ENCODE assay signal across 11 cellular contexts in the genomic region with DNA sequence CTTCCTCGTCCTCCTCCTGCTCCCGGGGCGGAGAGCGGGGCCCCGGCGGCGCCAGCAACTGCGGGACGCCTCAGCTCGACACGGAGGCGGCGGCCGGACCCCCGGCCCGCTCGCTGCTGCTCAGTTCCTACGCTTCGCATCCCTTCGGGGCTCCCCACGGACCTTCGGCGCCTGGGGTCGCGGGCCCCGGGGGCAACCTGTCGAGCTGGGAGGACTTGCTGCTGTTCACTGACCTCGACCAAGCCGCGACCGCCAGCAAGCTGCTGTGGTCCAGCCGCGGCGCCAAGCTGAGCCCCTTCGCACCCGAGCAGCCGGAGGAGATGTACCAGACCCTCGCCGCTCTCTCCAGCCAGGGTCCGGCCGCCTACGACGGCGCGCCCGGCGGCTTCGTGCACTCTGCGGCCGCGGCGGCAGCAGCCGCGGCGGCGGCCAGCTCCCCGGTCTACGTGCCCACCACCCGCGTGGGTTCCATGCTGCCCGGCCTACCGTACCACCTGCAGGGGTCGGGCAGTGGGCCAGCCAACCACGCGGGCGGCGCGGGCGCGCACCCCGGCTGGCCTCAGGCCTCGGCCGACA. TPM values are rescaled to one million over a fixed set of nuclear protein-coding genes. Genes with fewer than 3 reads are reported as not detected.
A peak's percentile ranks its signal among the peaks of the same experiment; 100 is the strongest.
DNase-seq lines count a peak whose midpoint lies in the region; ATAC-seq and TF ChIP-seq lines count a peak whose summit lies in the region.
"Had no signal": no experiment of that assay in that cellular context is flagged by ENCODE, and none has a peak within 500 bp of the region (broad histone marks: within the 10 kb centered on the region; RNA-seq: fewer than 3 reads in every experiment).

No MANE protein-coding gene starts in this region.

- H3K9me3 ChIP-seq in A673 (ENCODE audit: low read depth, low read length, poor library complexity, severe bottlenecking) (no peaks in the 10 kb centered on the region), Panc1 (ENCODE audit: control insufficient read depth, insufficient read depth, low read depth, low read length) (no peaks in the 10 kb centered on the region), osteoblast (ENCODE audit: low read depth, low read length) (peaks cover 2% of the 10 kb centered on the region)

- POLR2A ChIA-PET in A673 (lab: Charles Lee; ENCODE audit: low non-redundant PET) (no interaction called here), Panc1 (lab: Charles Lee) (no interaction called here)

- peaks cover 48% of the 10 kb centered on the region for H4K20me1 ChIP-seq in osteoblast (ENCODE audit: insufficient read depth, low read length)

- no peak overlapping the region for H2AFZ ChIP-seq in osteoblast (ENCODE audit: low read length)

- H3K27ac ChIP-seq in A673 (ENCODE audit: low read depth, low read length, poor library complexity, severe bottlenecking) (no peak overlapping the region), Panc1 (ENCODE audit: low read length) (no peak overlapping the region), osteoblast (ENCODE audit: low read depth, low read length) (peak overlapping the region; percentile 86)

- CTCF ChIA-PET in A673 (lab: Charles Lee) (interaction anchor here (0.6 kb wide), 1 partner anchor 567 kb away, joined by 4 read pairs; no protein-coding TSS in a partner anchor), Panc1 (lab: Charles Lee) (no interaction called here)

- no TSS peak for BruUV-seq in A673 (replicated peaks; lab: Mats Ljungman, UMichigan)
- no TSS peak for BruUV-seq in Panc1 (replicated peaks; lab: Mats Ljungman, UMichigan)

- ATAC-seq in Panc1: no peak
- ATAC-seq in HG03342 (IDR thresholded peaks at IDR 0.05; ENCODE audit: unreplicated experiment): no peak

- H3K4me3 ChIP-seq in A673 (ENCODE audit: low read depth, low read length, poor library complexity, severe bottlenecking): peak overlapping the region; percentile 56
- peak overlapping the region; percentile 50 to 67; a peak in 2 of 4 replicates for H3K4me3 ChIP-seq in Panc1 (ENCODE audit: low read depth in 2 of 2, low read length in 2 of 2)
- H3K4me3 ChIP-seq in fibroblast of pulmonary artery (replicated peaks; ENCODE audit: low read depth, low read length): peak overlapping the region; percentile 70
- peak overlapping the region; percentile 95 for H3K4me3 ChIP-seq in osteoblast (ENCODE audit: insufficient read depth, low read length)

- intact Hi-C loops in A673 (cut with micrococcal nuclease; ENCODE audit: unreplicated experiment): no loop called here
- intact Hi-C loops in Panc1 (cut with micrococcal nuclease; ENCODE audit: unreplicated experiment): loop anchor here (5.0 to 10.0 kb wide), 2 partner anchors 173 to 391 kb away; no protein-coding TSS in a partner anchor

- in situ Hi-C loops in Panc1 (cut with HindIII; ENCODE audit: low pct_unique_long_range_greater_than_20kb, low sequenced_read_pairs): no loop called here

- H3K4me1 ChIP-seq in A673 (ENCODE audit: insufficient read depth, low read length, poor library complexity, severe bottlenecking) (peaks cover 33% of the 10 kb centered on the region), Panc1 (ENCODE audit: control insufficient read depth, insufficient read depth, low read length) (peaks cover 22% of the 10 kb centered on the region; the same call in 1 of the 2 replicates), osteoblast (ENCODE audit: insufficient read depth, low read length) (peaks cover 29% of the 10 kb centered on the region)

- TF ChIP-seq CTCF in A673 (conservative IDR thresholded peaks at IDR 0.05; ENCODE audit: low read depth, low read length) (no peak), Panc1 (IDR thresholded peaks at IDR 0.05) (no peak), fibroblast of pulmonary artery (IDR thresholded peaks at IDR 0.05; ENCODE audit: low read length, missing control alignments) (no peak), osteoblast (IDR thresholded peaks at IDR 0.05; ENCODE audit: extremely low read depth, low read depth, low read length) (no peak)

- H3K4me2 ChIP-seq in osteoblast (ENCODE audit: insufficient read depth, low read length): peak overlapping the region; percentile 86

- peaks cover 97% of the 10 kb centered on the region for H3K27me3 ChIP-seq in A673 (replicated peaks; ENCODE audit: insufficient read depth, low read depth, low read length, poor library complexity)
- peaks cover 49% of the 10 kb centered on the region for H3K27me3 ChIP-seq in Panc1 (ENCODE audit: control insufficient read depth, insufficient read depth, low read length)
- peaks cover 48% of the 10 kb centered on the region for H3K27me3 ChIP-seq in osteoblast (ENCODE audit: insufficient read depth, low read length)

- no peak for DNase-seq in A673 (ENCODE audit: low spot score)
- DNase-seq in Panc1 (ENCODE audit: low read depth, low spot score): no peak
- peak; percentile 23 for DNase-seq in fibroblast of pulmonary artery (ENCODE audit: low read depth)
- DNase-seq in osteoblast (ENCODE audit: insufficient read length, low spot score, missing footprints): no peak
- DNase-seq in EL: no peak
- DNase-seq in NCI-H446 treated with DMSO at 0.1 percent for 48 hours (lab: John Stamatoyannopoulos, UW): no peak
- DNase-seq in HuH-7 (ENCODE audit: low spot score): no peak
- DNase-seq: activated CD4-positive, alpha-beta T cell treated with anti-CD3 and anti-CD28 coated beads for 36 hours; COR-L47; NCI-H774 had no signal

- H3K79me2 ChIP-seq in osteoblast (ENCODE audit: insufficient read depth, low read length): peaks cover 61% of the 10 kb centered on the region

- H3K36me3 ChIP-seq in A673 (ENCODE audit: insufficient read depth, low read length, poor library complexity, severe bottlenecking): no peaks in the 10 kb centered on the region
- no peaks in the 10 kb centered on the region; the same call in 1 of the 2 replicates for H3K36me3 ChIP-seq in Panc1 (ENCODE audit: control insufficient read depth, insufficient read depth, low read length)
- H3K36me3 ChIP-seq in osteoblast (ENCODE audit: insufficient read depth, low read length): peaks cover 22% of the 10 kb centered on the region

RNA-seq across cellular contexts. Expression of a gene that starts 2.0 kb away (rescaled TPM):
- total RNA-seq in A673 (2021) (0.20 and 0.21 TPM in 2 replicates), Panc1 (2021; ENCODE audit: unreplicated experiment) (0.51 TPM), osteoblast (10.9 and 16.6 TPM in 2 replicates)
- polyA plus RNA-seq in Panc1 (2012; ENCODE audit: insufficient read length): 0.18 TPM
- total RNA-seq: activated CD4-positive, alpha-beta T cell treated with anti-CD3 and anti-CD28 coated beads for 36 hours had no signal
